1 cellular context compared by ENCODE assay signal in the genomic region with DNA sequence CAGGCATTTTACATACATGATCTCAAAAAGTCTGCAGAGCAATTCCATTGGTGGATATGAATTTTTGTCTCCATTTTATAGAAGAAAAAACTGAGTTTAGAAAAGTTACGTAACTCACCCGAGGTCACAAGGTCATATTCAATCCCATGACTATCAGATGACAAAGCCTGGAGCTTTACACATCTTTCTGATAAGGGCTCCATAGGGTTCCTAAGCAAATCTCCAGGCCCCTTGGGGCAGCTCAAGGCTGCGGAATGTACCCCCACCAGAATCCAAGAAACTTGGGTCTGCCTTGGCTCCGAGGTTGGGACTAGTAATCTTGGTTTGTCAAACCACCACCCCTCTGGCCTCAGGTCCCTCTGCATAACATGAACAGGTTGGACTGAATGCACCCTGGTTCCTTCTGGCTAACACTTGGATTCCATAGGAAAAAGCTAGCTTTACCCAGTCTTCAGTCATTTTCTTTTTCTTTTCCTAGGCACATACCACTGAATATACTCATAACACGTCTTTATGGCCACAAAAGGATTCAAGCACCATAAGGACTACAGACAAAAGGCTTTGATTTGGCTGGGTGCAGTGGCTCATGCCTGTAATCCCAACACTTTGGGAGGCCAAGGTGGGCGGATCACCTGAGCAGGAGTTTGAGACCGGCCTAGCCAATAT.
TF ChIP-seq lines count a peak whose summit lies in the region.

No MANE protein-coding gene starts in this region.

TF ChIP-seq in SK-N-SH treated with all-trans-retinoic acid at 6 μM for 48 hours, 23 proteins besides CTCF, POLR2A, EP300 and RAD21 (continued from another document):
- no peak for TF ChIP-seq CREB5 (CRISPR knock-in tag; IDR thresholded peaks at IDR 0.05; ENCODE audit: low read depth)
- TF ChIP-seq OSR1 (CRISPR knock-in tag; IDR thresholded peaks at IDR 0.05), result no peak
TF ChIP-seq in SK-N-SH treated with all-trans-retinoic acid at 6 μM for 48 hours: peak in this region for 0.
